Comparison of ENCODE assay signal across 24 cellular contexts in the genomic region with DNA sequence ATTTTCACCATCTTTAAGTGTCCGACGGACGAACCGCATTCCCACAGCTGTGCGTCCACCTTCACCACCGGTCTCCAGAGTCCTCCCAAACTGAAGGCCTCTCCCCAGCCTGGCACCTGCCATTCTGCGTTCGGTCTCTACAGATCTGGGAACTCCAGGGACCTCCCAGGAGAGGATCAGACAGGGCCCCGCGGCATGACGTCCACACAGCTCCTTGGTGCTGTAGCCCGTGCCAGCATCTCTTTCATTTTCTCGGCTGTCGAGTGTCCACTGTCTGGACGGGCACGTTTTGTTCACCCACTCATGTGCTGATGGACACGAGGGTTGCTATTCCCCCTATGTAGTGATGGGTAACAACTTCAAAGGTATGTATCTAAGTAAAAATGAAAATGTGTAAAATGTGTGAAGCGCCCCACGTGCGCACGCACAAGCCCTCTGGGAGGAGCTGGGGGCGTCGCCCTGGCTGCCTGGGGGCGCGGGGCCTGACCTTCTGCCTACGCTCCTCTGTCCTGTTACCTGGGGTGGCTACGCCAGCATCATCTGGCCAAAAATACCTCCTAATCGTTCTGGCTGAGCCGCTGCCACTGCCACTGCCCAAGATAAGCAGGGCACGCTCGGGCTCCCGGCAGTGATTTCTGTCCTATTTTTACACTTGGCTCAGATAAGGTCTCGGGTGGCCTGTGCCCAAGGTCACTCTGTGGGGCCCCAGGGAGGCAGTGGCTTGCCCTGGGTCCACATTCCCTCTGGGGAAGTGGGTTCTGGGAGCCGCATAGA.
"Had no signal": no experiment of that assay in that cellular context is flagged by ENCODE, and none has a peak within 500 bp of the region (broad histone marks: within the 10 kb centered on the region; RNA-seq: fewer than 3 reads in every experiment).

No MANE protein-coding gene starts in this region.

- FAIRE-seq: endothelial cell of umbilical vein had no signal

- H3K4me3 ChIP-seq: ascending aorta, gastroesophageal sphincter, neural progenitor cell, smooth muscle cell, transverse colon had no signal

- H3K27me3 ChIP-seq: ascending aorta, gastroesophageal sphincter, neural progenitor cell, transverse colon had no signal

- ATAC-seq: gastroesophageal sphincter, natural killer cell had no signal

- DNase-seq: activated CD4-positive, alpha-beta memory T cell treated with anti-CD3 and anti-CD28 coated beads for 36 hours; activated CD4-positive, alpha-beta T cell treated with anti-CD3 and anti-CD28 coated beads, Interleukin-2, amount 10 ng/mL, durations not matched to agents 24 days and 14 days; activated CD4-positive, CD25-positive, alpha-beta regulatory T cell treated with anti-CD3 and anti-CD28 coated beads, Interleukin-2, amount 50 U/mL, for 72 hours; activated CD8-positive, alpha-beta memory T cell treated with anti-CD3 and anti-CD28 coated beads, Interleukin-2, amount 50 U/mL, for 48 hours; activated gamma-delta T cell; activated naive CD4-positive, alpha-beta T cell treated with anti-CD3 and anti-CD28 coated beads, Interleukin-2, amount 10 ng/mL, durations not matched to agents 7 days and 5 days; activated naive CD8-positive, alpha-beta T cell treated with anti-CD3 and anti-CD28 coated beads, Interleukin-2, amount 10 ng/mL, durations not matched to agents 7 days and 5 days; activated T-cell treated with anti-CD3 and anti-CD28 coated beads, Interleukin-2, amount 50 U/mL, for 24 hours; brain microvascular endothelial cell; caudate nucleus; head of caudate nucleus; kidney glomerular epithelial cell; natural killer cell; posterior cingulate gyrus; stimulated activated CD4-positive, alpha-beta T cell treated with anti-CD3 and anti-CD28 coated beads, Interleukin-1b, Interleukin-23, amount 100 ng/mL, for 48 hours; stimulated activated CD4-positive, alpha-beta T cell treated with anti-CD3 and anti-CD28 coated beads, Interleukin-4, amount 100 ng/mL, for 4 hours; stimulated activated naive CD4-positive, alpha-beta T cell; T-helper 2 cell; transverse colon had no signal

- H3K9ac ChIP-seq: neural progenitor cell had no signal

- H3K9me3 ChIP-seq: ascending aorta, gastroesophageal sphincter, transverse colon had no signal

- H3K36me3 ChIP-seq: ascending aorta, brain microvascular endothelial cell, gastroesophageal sphincter, neural progenitor cell, transverse colon had no signal

- H3K4me1 ChIP-seq: ascending aorta had no signal

- H3K27ac ChIP-seq: ascending aorta, brain microvascular endothelial cell, gastroesophageal sphincter, neural progenitor cell, transverse colon had no signal
